Comparison of ENCODE assay signal across 18 cellular contexts in genomic region chr6:85544776-85545175, GRCh38.
"Had no signal": no experiment of that assay in that cellular context is flagged by ENCODE, and none has a peak within 500 bp of the region (broad histone marks: within the 10 kb centered on the region; RNA-seq: fewer than 3 reads in every experiment).

No MANE protein-coding gene starts in this region.

- H3K27ac ChIP-seq: cardiac muscle cell, dorsolateral prefrontal cortex, right atrium auricular region, skin epidermis, suprapubic skin, WERI-Rb-1 had no signal

- H3K4me3 ChIP-seq: cardiac muscle cell, dorsolateral prefrontal cortex, right atrium auricular region, skin epidermis, suprapubic skin had no signal

- H3K27me3 ChIP-seq: cardiac muscle cell, dorsolateral prefrontal cortex, right atrium auricular region, suprapubic skin had no signal

- DNase-seq: activated CD4-positive, alpha-beta memory T cell treated with anti-CD3 and anti-CD28 coated beads for 36 hours; activated CD8-positive, alpha-beta memory T cell treated with anti-CD3 and anti-CD28 coated beads, Interleukin-2, amount 10 ng/mL, durations not matched to agents 7 days and 5 days; activated naive CD4-positive, alpha-beta T cell treated with anti-CD3 and anti-CD28 coated beads for 36 hours; activated naive CD8-positive, alpha-beta T cell treated with anti-CD3 and anti-CD28 coated beads, Interleukin-2, amount 50 U/mL, for 24 hours; activated T-cell treated with anti-CD3 and anti-CD28 coated beads, Interleukin-2, amount 50 U/mL, for 1 hour; dorsolateral prefrontal cortex; endodermal cell; glutamatergic neuron; kidney glomerular epithelial cell; nucleus accumbens; stimulated activated CD4-positive, alpha-beta T cell treated with anti-CD3 and anti-CD28 coated beads, Interleukin-15, amount 100 ng/mL, for 24 hours; stimulated activated CD4-positive, alpha-beta T cell treated with anti-CD3 and anti-CD28 coated beads, Interleukin-4, amount 100 ng/mL, for 1 hour; stimulated activated naive CD8-positive, alpha-beta T cell treated with anti-CD3 and anti-CD28 coated beads, Interleukin-15, Interleukin-2, amounts not matched to agents 100 U/mL and 50 U/mL, for 24 hours; WERI-Rb-1 had no signal

- ATAC-seq: activated CD8-positive, alpha-beta memory T cell treated with anti-CD3 and anti-CD28 coated beads, Interleukin-2, amount 10 ng/mL, durations not matched to agents 7 days and 5 days; activated naive CD8-positive, alpha-beta T cell treated with anti-CD3 and anti-CD28 coated beads, Interleukin-2, amount 50 U/mL, for 24 hours; stimulated activated naive CD8-positive, alpha-beta T cell treated with anti-CD3 and anti-CD28 coated beads, Interleukin-15, Interleukin-2, amounts not matched to agents 100 U/mL and 50 U/mL, for 24 hours had no signal

- H3K9me3 ChIP-seq: right atrium auricular region, suprapubic skin had no signal

- H3K4me1 ChIP-seq: right atrium auricular region, suprapubic skin had no signal
